In genomic region chr19:39480337-39481228, GRCh38 we compare ENCODE assay signal across 1 cellular context.
TF ChIP-seq lines count a peak whose summit lies in the region.

TSS of gene TIMM50 (plus strand) at chr19:39480838. CDS start at chr19:39480854, 16 bp downstream.

TF ChIP-seq in HepG2, 621 proteins besides CTCF, POLR2A, EP300 and RAD21 (continued from another document and continues in another):
- TF ChIP-seq MLX (CRISPR knock-in tag; IDR thresholded peaks at IDR 0.05): no peak; the same call in 1 of the 2 replicates
- TF ChIP-seq IKZF5 (CRISPR knock-in tag; IDR thresholded peaks at IDR 0.05): peak; percentile 82
- TF ChIP-seq, protein P1, sequence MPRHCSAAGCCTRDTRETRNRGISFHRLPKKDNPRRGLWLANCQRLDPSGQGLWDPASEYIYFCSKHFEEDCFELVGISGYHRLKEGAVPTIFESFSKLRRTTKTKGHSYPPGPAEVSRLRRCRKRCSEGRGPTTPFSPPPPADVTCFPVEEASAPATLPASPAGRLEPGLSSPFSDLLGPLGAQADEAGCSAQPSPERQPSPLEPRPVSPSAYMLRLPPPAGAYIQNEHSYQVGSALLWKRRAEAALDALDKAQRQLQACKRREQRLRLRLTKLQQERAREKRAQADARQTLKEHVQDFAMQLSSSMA (CRISPR knock-in tag; IDR thresholded peaks at IDR 0.05): peak; percentile 95
- TF ChIP-seq ZNF484 (CRISPR knock-in tag; IDR thresholded peaks at IDR 0.05; ENCODE audit: borderline replicate concordance, low read depth): no peak
- 0 out of 2 replicates have a peak, but pooled peaks have one; percentile 24 for TF ChIP-seq HMG20B (CRISPR knock-in tag; conservative IDR thresholded peaks at IDR 0.05)
- TF ChIP-seq, protein P2, sequence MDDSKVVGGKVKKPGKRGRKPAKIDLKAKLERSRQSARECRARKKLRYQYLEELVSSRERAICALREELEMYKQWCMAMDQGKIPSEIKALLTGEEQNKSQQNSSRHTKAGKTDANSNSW (CRISPR knock-in tag; IDR thresholded peaks at IDR 0.05; ENCODE audit: borderline replicate concordance): no peak; the same call in 1 of the 2 replicates
- TF ChIP-seq ZNF724P (CRISPR knock-in tag; IDR thresholded peaks at IDR 0.05; ENCODE audit: borderline replicate concordance): peak; percentile 83; the same call in 1 of the 2 replicates
- TF ChIP-seq SETDB1 (CRISPR knock-in tag; IDR thresholded peaks at IDR 0.05; ENCODE audit: borderline replicate concordance): no peak
- no peak for TF ChIP-seq HNRNPUL1 (IDR thresholded peaks at IDR 0.05; ENCODE audit: low read depth, low read length)
- 0 out of 4 replicates have a peak, but pooled peaks of 1 of the 2 experiments have one; percentile 56 for TF ChIP-seq REST (IDR thresholded peaks at IDR 0.05; ENCODE audit: borderline replicate concordance in 1 of 2, low read depth in 1 of 2, low read length in 2 of 2)
- TF ChIP-seq ZNF354B (CRISPR knock-in tag; IDR thresholded peaks at IDR 0.05): no peak
- TF ChIP-seq ZNF276 (CRISPR knock-in tag; IDR thresholded peaks at IDR 0.05; ENCODE audit: low read depth): no peak
- TF ChIP-seq, protein P3, sequence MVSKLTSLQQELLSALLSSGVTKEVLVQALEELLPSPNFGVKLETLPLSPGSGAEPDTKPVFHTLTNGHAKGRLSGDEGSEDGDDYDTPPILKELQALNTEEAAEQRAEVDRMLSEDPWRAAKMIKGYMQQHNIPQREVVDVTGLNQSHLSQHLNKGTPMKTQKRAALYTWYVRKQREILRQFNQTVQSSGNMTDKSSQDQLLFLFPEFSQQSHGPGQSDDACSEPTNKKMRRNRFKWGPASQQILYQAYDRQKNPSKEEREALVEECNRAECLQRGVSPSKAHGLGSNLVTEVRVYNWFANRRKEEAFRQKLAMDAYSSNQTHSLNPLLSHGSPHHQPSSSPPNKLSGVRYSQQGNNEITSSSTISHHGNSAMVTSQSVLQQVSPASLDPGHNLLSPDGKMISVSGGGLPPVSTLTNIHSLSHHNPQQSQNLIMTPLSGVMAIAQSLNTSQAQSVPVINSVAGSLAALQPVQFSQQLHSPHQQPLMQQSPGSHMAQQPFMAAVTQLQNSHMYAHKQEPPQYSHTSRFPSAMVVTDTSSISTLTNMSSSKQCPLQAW (CRISPR knock-in tag; IDR thresholded peaks at IDR 0.05): peak; percentile 79
- TF ChIP-seq NFE2L1 (CRISPR knock-in tag; IDR thresholded peaks at IDR 0.05; ENCODE audit: borderline replicate concordance): no peak
- TF ChIP-seq TEAD3 (CRISPR knock-in tag; optimal IDR thresholded peaks at IDR 0.05; ENCODE audit: borderline replicate concordance): peak; percentile 14
- TF ChIP-seq MED13 (CRISPR knock-in tag; IDR thresholded peaks at IDR 0.05): no peak
- TF ChIP-seq ZFP36 (IDR thresholded peaks at IDR 0.05; ENCODE audit: borderline replicate concordance, low read depth, low read length, partially characterized antibody): no peak
- TF ChIP-seq, protein P4, sequence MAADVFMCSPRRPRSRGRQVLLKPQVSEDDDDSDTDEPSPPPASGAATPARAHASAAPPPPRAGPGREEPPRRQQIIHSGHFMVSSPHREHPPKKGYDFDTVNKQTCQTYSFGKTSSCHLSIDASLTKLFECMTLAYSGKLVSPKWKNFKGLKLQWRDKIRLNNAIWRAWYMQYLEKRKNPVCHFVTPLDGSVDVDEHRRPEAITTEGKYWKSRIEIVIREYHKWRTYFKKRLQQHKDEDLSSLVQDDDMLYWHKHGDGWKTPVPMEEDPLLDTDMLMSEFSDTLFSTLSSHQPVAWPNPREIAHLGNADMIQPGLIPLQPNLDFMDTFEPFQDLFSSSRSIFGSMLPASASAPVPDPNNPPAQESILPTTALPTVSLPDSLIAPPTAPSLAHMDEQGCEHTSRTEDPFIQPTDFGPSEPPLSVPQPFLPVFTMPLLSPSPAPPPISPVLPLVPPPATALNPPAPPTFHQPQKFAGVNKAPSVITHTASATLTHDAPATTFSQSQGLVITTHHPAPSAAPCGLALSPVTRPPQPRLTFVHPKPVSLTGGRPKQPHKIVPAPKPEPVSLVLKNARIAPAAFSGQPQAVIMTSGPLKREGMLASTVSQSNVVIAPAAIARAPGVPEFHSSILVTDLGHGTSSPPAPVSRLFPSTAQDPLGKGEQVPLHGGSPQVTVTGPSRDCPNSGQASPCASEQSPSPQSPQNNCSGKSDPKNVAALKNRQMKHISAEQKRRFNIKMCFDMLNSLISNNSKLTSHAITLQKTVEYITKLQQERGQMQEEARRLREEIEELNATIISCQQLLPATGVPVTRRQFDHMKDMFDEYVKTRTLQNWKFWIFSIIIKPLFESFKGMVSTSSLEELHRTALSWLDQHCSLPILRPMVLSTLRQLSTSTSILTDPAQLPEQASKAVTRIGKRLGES (CRISPR knock-in tag; IDR thresholded peaks at IDR 0.05; ENCODE audit: borderline replicate concordance): no peak
- TF ChIP-seq ZNF547 (CRISPR knock-in tag; IDR thresholded peaks at IDR 0.05): no peak
- TF ChIP-seq MAFK (conservative IDR thresholded peaks at IDR 0.05 in 1 of 2, IDR thresholded peaks at IDR 0.05 in 1 of 2; ENCODE audit: low read length in 2 of 2): no peak
- TF ChIP-seq TFAP4 (IDR thresholded peaks at IDR 0.05; ENCODE audit: borderline replicate concordance, low read depth): no peak; the same call in 1 of the 2 replicates
- TF ChIP-seq, protein P5, sequence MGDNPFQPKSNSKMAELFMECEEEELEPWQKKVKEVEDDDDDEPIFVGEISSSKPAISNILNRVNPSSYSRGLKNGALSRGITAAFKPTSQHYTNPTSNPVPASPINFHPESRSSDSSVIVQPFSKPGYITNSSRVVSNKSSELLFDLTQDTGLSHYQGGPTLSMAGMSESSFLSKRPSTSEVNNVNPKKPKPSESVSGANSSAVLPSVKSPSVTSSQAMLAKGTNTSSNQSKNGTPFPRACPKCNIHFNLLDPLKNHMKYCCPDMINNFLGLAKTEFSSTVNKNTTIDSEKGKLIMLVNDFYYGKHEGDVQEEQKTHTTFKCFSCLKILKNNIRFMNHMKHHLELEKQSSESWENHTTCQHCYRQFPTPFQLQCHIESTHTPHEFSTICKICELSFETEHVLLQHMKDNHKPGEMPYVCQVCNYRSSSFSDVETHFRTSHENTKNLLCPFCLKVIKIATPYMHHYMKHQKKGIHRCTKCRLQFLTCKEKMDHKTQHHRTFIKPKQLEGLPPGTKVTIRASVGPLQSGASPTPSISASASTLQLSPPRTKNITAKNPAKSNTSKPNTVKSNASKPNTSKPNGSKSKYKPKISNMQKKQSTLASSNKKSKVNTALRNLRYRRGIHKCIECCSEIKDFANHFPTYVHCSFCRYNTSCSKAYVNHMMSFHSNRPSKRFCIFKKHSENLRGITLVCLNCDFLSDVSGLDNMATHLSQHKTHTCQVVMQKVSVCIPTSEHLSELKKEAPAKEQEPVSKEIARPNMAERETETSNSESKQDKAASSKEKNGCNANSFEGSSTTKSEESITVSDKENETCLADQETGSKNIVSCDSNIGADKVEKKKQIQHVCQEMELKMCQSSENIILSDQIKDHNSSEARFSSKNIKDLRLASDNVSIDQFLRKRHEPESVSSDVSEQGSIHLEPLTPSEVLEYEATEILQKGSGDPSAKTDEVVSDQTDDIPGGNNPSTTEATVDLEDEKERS (CRISPR knock-in tag; IDR thresholded peaks at IDR 0.05): no peak; the same call in 1 of the 2 replicates
- TF ChIP-seq KDM5B (CRISPR knock-in tag; IDR thresholded peaks at IDR 0.05; ENCODE audit: borderline replicate concordance): peak; percentile 79; the same call in 1 of the 2 replicates
- peak; percentile 97 for TF ChIP-seq GATAD1 (CRISPR knock-in tag; IDR thresholded peaks at IDR 0.05)
- TF ChIP-seq AKAP8 (CRISPR knock-in tag; IDR thresholded peaks at IDR 0.05): no peak
- TF ChIP-seq GPN1 (CRISPR knock-in tag; IDR thresholded peaks at IDR 0.05; ENCODE audit: borderline replicate concordance): no peak
- no peak for TF ChIP-seq POLR2AphosphoS2 (IDR thresholded peaks at IDR 0.05; ENCODE audit: low read depth, low read length)
- 0 out of 2 replicates have a peak, but pooled peaks have one; percentile 29 for TF ChIP-seq MED1 (CRISPR knock-in tag; IDR thresholded peaks at IDR 0.05)
- no peak for TF ChIP-seq ZNF713 (CRISPR knock-in tag; IDR thresholded peaks at IDR 0.05)
- TF ChIP-seq, protein P6, sequence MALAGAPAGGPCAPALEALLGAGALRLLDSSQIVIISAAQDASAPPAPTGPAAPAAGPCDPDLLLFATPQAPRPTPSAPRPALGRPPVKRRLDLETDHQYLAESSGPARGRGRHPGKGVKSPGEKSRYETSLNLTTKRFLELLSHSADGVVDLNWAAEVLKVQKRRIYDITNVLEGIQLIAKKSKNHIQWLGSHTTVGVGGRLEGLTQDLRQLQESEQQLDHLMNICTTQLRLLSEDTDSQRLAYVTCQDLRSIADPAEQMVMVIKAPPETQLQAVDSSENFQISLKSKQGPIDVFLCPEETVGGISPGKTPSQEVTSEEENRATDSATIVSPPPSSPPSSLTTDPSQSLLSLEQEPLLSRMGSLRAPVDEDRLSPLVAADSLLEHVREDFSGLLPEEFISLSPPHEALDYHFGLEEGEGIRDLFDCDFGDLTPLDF (CRISPR knock-in tag; IDR thresholded peaks at IDR 0.05): peak; percentile 58; the same call in 1 of the 2 replicates
- peak; percentile 71 for TF ChIP-seq GATAD2A (CRISPR knock-in tag; IDR thresholded peaks at IDR 0.05)
- TF ChIP-seq, protein P7, sequence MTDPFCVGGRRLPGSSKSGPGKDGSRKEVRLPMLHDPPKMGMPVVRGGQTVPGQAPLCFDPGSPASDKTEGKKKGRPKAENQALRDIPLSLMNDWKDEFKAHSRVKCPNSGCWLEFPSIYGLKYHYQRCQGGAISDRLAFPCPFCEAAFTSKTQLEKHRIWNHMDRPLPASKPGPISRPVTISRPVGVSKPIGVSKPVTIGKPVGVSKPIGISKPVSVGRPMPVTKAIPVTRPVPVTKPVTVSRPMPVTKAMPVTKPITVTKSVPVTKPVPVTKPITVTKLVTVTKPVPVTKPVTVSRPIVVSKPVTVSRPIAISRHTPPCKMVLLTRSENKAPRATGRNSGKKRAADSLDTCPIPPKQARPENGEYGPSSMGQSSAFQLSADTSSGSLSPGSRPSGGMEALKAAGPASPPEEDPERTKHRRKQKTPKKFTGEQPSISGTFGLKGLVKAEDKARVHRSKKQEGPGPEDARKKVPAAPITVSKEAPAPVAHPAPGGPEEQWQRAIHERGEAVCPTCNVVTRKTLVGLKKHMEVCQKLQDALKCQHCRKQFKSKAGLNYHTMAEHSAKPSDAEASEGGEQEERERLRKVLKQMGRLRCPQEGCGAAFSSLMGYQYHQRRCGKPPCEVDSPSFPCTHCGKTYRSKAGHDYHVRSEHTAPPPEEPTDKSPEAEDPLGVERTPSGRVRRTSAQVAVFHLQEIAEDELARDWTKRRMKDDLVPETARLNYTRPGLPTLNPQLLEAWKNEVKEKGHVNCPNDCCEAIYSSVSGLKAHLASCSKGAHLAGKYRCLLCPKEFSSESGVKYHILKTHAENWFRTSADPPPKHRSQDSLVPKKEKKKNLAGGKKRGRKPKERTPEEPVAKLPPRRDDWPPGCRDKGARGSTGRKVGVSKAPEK (CRISPR knock-in tag; IDR thresholded peaks at IDR 0.05; ENCODE audit: borderline replicate concordance): no peak
- peak; percentile 52; the same call in 1 of the 2 replicates for TF ChIP-seq ZNF709 (CRISPR knock-in tag; IDR thresholded peaks at IDR 0.05)
